In genomic region chr4:147837854-147838253, GRCh38 we compare ENCODE assay signal across 20 cellular contexts.
"Had no signal": no experiment of that assay in that cellular context is flagged by ENCODE, and none has a peak within 500 bp of the region (broad histone marks: within the 10 kb centered on the region; RNA-seq: fewer than 3 reads in every experiment).

No MANE protein-coding gene starts in this region.

- H3K27ac ChIP-seq: adrenal gland, SJSA1 had no signal

- H3K36me3 ChIP-seq: adrenal gland had no signal

- H3K4me3 ChIP-seq: adrenal gland, SJSA1 had no signal

- H3K9me3 ChIP-seq: adrenal gland had no signal

- H3K9me3 Mint-ChIP-seq: activated CD8-positive, alpha-beta T cell treated with anti-CD3 and anti-CD28 coated beads for 36 hours; activated naive CD8-positive, alpha-beta T cell treated with anti-CD3 and anti-CD28 coated beads, Interleukin-2, amount 10 ng/mL, durations not matched to agents 7 days and 5 days; activated T-cell treated with anti-CD3 and anti-CD28 coated beads, Interleukin-2, amount 50 U/mL, for 72 hours; activated T-helper 2 cell treated with anti-CD3 and anti-CD28 coated beads, Interferon-gamma antibody, Interleukin-2, Interleukin-4, amounts not matched to agents 10 μg/mL and 5 μg/mL and 100 μg/mL, durations not matched to agents 14 hours and 24 hours and 36 hours had no signal

- H3K4me1 ChIP-seq: SJSA1 had no signal

- FAIRE-seq: RCC 7860 had no signal

- H3K27me3 ChIP-seq: adrenal gland, SJSA1 had no signal

- H3K27me3 Mint-ChIP-seq: activated CD8-positive, alpha-beta T cell treated with anti-CD3 and anti-CD28 coated beads for 36 hours had no signal

- H3K4me1 Mint-ChIP-seq: activated naive CD8-positive, alpha-beta T cell treated with anti-CD3 and anti-CD28 coated beads, Interleukin-2, amount 10 ng/mL, durations not matched to agents 7 days and 5 days had no signal

- DNase-seq: activated CD4-positive, alpha-beta T cell treated with anti-CD3 and anti-CD28 coated beads for 4 hours; activated CD8-positive, alpha-beta memory T cell treated with anti-CD3 and anti-CD28 coated beads, Interleukin-2, amount 50 U/mL, for 4 hours; activated CD8-positive, alpha-beta T cell treated with anti-CD3 and anti-CD28 coated beads for 36 hours; activated naive CD4-positive, alpha-beta T cell treated with anti-CD3 and anti-CD28 coated beads, Interleukin-2, amount 50 U/mL, for 16 hours; activated naive CD8-positive, alpha-beta T cell treated with anti-CD3 and anti-CD28 coated beads, Interleukin-2, amount 10 ng/mL, durations not matched to agents 7 days and 5 days; activated T-cell treated with anti-CD3 and anti-CD28 coated beads, Interleukin-2, amount 50 U/mL, for 72 hours; anterior cingulate cortex; Karpas-422; MM.1S; NCI-H1105 treated with DMSO at 0.1 percent for 48 hours; NCI-H1436 treated with DMSO at 0.1 percent for 48 hours; NCI-H187; NCI-H2081; NCI-H510A treated with DMSO at 0.1 percent for 48 hours; SHP77 had no signal

- ATAC-seq: activated CD4-positive, CD25-positive, alpha-beta regulatory T cell treated with anti-CD3 and anti-CD28 coated beads, Interleukin-2, amount 50 U/mL, for 24 hours; activated CD8-positive, alpha-beta T cell treated with anti-CD3 and anti-CD28 coated beads for 36 hours; activated T-cell treated with anti-CD3 and anti-CD28 coated beads, Interleukin-2, amount 50 U/mL, for 72 hours had no signal

- H3K27ac Mint-ChIP-seq: activated CD8-positive, alpha-beta T cell treated with anti-CD3 and anti-CD28 coated beads for 36 hours; activated naive CD8-positive, alpha-beta T cell treated with anti-CD3 and anti-CD28 coated beads, Interleukin-2, amount 10 ng/mL, durations not matched to agents 7 days and 5 days; activated T-cell treated with anti-CD3 and anti-CD28 coated beads, Interleukin-2, amount 50 U/mL, for 72 hours; activated T-helper 2 cell treated with anti-CD3 and anti-CD28 coated beads, Interferon-gamma antibody, Interleukin-2, Interleukin-4, amounts not matched to agents 10 μg/mL and 5 μg/mL and 100 μg/mL, durations not matched to agents 14 hours and 24 hours and 36 hours had no signal

- H3K36me3 Mint-ChIP-seq: activated naive CD8-positive, alpha-beta T cell treated with anti-CD3 and anti-CD28 coated beads, Interleukin-2, amount 10 ng/mL, durations not matched to agents 7 days and 5 days had no signal

- H3K4me3 Mint-ChIP-seq: activated CD8-positive, alpha-beta T cell treated with anti-CD3 and anti-CD28 coated beads for 36 hours; activated naive CD8-positive, alpha-beta T cell treated with anti-CD3 and anti-CD28 coated beads, Interleukin-2, amount 10 ng/mL, durations not matched to agents 7 days and 5 days had no signal
